ENCODE assay signal across 1 cellular context in the genomic region with DNA sequence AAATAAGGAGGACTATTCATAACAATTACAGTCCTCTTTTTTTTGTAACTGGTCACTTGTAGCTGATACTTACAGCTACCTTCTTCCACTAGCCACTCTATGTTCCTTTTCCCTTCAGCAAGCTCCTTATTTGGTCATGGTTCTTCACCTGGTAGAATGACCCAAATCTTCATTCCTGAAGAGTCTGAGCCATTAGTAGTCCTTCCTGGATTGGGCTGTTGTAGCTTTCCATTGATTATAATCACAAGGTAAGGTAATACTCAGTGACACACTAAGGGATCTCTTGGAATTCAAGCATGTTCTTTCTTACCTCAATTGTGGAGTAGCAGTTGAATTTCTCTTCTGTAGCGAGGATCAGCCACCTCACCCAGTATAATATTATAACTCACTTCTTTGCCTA.
TF ChIP-seq lines count a peak whose summit lies in the region.

No MANE protein-coding gene starts in this region.

TF ChIP-seq in H1, 55 proteins besides CTCF, POLR2A, EP300 and RAD21:
- no peak for TF ChIP-seq NANOG (IDR thresholded peaks at IDR 0.05; ENCODE audit: insufficient read depth, low read depth, low read length, poor library complexity, severe bottlenecking)
- TF ChIP-seq SRF (IDR thresholded peaks at IDR 0.05; ENCODE audit: low read depth, low read length) = peak; percentile 37; the same call in 1 of the 2 replicates
- no peak for TF ChIP-seq SUZ12 (IDR thresholded peaks at IDR 0.05; ENCODE audit: low read length)
TF ChIP-seq in H1: peak in this region for 1.
